Comparison of ENCODE assay signal across 20 cellular contexts in the genomic region with DNA sequence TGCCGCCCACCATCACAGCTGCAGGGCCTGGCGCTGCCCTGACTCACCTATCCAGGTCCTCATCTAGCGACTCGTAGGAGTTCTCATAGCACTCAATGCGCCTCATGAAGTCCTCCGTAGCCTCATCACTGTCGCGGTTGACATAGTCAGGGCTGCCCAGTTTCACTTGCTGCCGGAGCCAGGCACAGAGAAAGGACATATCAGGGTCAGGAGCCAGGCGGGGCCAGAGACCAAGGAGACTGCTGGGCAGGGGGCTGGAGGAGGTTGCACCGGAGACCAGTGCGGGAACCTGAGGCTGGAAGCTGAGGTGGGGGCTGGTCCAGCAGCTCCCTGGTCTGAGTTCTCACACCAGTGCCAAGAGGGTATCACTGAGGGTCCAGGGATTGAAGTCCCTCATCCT. TPM values are rescaled to one million over a fixed set of nuclear protein-coding genes. Genes with fewer than 3 reads are reported as not detected.
"Had no signal": no experiment of that assay in that cellular context is flagged by ENCODE, and none has a peak within 500 bp of the region (broad histone marks: within the 10 kb centered on the region; RNA-seq: fewer than 3 reads in every experiment).

No MANE protein-coding gene starts in this region.

- H3K27me3 Mint-ChIP-seq: naive thymus-derived CD8-positive, alpha-beta T cell; progenitor cell of endocrine pancreas; stimulated activated naive CD8-positive, alpha-beta T cell treated with anti-CD3 and anti-CD28 coated beads, Interleukin-15, amount 100 ng/mL, for 72 hours had no signal

- H3K9ac ChIP-seq: neural progenitor cell had no signal

- H3K4me1 ChIP-seq: colonic mucosa, neural progenitor cell, pancreas, transverse colon had no signal

- H3K27ac ChIP-seq: colonic mucosa, hepatocyte, neural progenitor cell, pancreas, thoracic aorta, transverse colon had no signal

- H3K27me3 ChIP-seq: colonic mucosa, hepatocyte, neural progenitor cell, pancreas, transverse colon had no signal

- H3K36me3 ChIP-seq: colonic mucosa, neural progenitor cell, transverse colon had no signal

- H3K4me3 Mint-ChIP-seq: naive thymus-derived CD8-positive, alpha-beta T cell; neural progenitor cell; stimulated activated naive CD8-positive, alpha-beta T cell treated with anti-CD3 and anti-CD28 coated beads, Interleukin-15, amount 100 ng/mL, for 72 hours had no signal

- H3K4me3 ChIP-seq: colonic mucosa, hepatocyte, mucosa of descending colon, neural progenitor cell, pancreas, smooth muscle cell, thoracic aorta, transverse colon had no signal

- ATAC-seq: mucosa of descending colon; naive thymus-derived CD8-positive, alpha-beta T cell; pancreas; right cardiac atrium; stimulated activated naive CD8-positive, alpha-beta T cell treated with anti-CD3 and anti-CD28 coated beads, Interleukin-15, amount 100 ng/mL, for 72 hours had no signal

- H3K4me1 Mint-ChIP-seq: neural progenitor cell had no signal

- DNase-seq: colonic mucosa; dermis blood vessel endothelial cell; foreskin melanocyte; head of caudate nucleus; kidney glomerular epithelial cell; mammary epithelial cell; mucosa of descending colon; naive thymus-derived CD8-positive, alpha-beta T cell; nucleus accumbens; stimulated activated CD4-positive, alpha-beta T cell treated with anti-CD3 and anti-CD28 coated beads, Interleukin-2, amount 100 ng/mL, for 48 hours; stimulated activated naive CD8-positive, alpha-beta T cell treated with anti-CD3 and anti-CD28 coated beads, Interleukin-15, amount 100 ng/mL, for 72 hours; transverse colon had no signal

- H3K9me3 ChIP-seq: colonic mucosa, mucosa of descending colon, pancreas, thoracic aorta, transverse colon had no signal

- H3K4me2 ChIP-seq: hepatocyte, neural progenitor cell, smooth muscle cell had no signal

- H3K27ac Mint-ChIP-seq: neural progenitor cell had no signal

- H3K9me3 Mint-ChIP-seq: neural progenitor cell; stimulated activated naive CD8-positive, alpha-beta T cell treated with anti-CD3 and anti-CD28 coated beads, Interleukin-15, amount 100 ng/mL, for 72 hours had no signal

RNA-seq across cellular contexts. Expression of a gene that starts 25.1 kb away (rescaled TPM):
- total RNA-seq: colonic mucosa, dermis blood vessel endothelial cell, pancreas, right cardiac atrium, subcutaneous adipose tissue, transverse colon had no signal
- polyA plus RNA-seq: naive thymus-derived CD8-positive, alpha-beta T cell had no signal
